8 cellular contexts compared by ENCODE assay signal in the genomic region with DNA sequence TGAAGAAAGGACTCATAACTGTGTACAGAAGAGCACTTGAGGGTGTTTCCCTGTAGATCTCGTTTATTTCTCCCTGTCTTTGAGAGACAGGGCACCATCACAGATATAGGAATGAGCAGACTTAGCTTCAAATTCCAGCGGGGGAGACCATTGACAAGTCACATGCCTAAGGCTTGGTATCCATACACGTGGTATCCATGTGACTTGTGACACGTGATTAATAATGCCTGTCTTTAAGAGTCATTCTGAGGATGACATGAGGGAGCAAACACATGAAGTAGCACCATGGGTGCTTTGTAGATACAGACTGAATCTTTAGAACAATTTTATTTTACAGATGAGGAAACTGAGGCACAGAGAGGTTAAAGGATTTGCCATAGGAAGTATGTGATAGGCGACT.
"Had no signal": no experiment of that assay in that cellular context is flagged by ENCODE, and none has a peak within 500 bp of the region (broad histone marks: within the 10 kb centered on the region; RNA-seq: fewer than 3 reads in every experiment).

No MANE protein-coding gene starts in this region.

- H3K4me2 ChIP-seq: GM23338 had no signal

- H2AFZ ChIP-seq: GM23338 had no signal

- DNase-seq: H9, HCEC 1CT, KG1 had no signal

- H3K27ac Mint-ChIP-seq: IgD-negative memory B cell had no signal

- H3K9me3 Mint-ChIP-seq: GM23338, H9 had no signal

- H3K27ac ChIP-seq: HL-60 had no signal

- H3K4me1 Mint-ChIP-seq: IgD-negative memory B cell had no signal

- H3K4me3 Mint-ChIP-seq: GM23338, H9 had no signal

- H3K36me3 Mint-ChIP-seq: IgD-negative memory B cell had no signal

- FAIRE-seq: H1, H54 had no signal

- H3K4me3 ChIP-seq: GM23338 had no signal

- ATAC-seq: GM23338 had no signal
